Comparison of ENCODE assay signal across 3 cellular contexts in genomic region chr5:181236471-181236870, GRCh38.
TF ChIP-seq lines count a peak whose summit lies in the region.

No MANE protein-coding gene starts in this region.

TF ChIP-seq in SK-N-SH treated with all-trans-retinoic acid at 6 μM for 48 hours, 23 proteins besides CTCF, POLR2A, EP300 and RAD21:
- no peak for TF ChIP-seq ARNTL (CRISPR knock-in tag; IDR thresholded peaks at IDR 0.05; ENCODE audit: borderline replicate concordance, low read depth)
- TF ChIP-seq, protein P1, sequence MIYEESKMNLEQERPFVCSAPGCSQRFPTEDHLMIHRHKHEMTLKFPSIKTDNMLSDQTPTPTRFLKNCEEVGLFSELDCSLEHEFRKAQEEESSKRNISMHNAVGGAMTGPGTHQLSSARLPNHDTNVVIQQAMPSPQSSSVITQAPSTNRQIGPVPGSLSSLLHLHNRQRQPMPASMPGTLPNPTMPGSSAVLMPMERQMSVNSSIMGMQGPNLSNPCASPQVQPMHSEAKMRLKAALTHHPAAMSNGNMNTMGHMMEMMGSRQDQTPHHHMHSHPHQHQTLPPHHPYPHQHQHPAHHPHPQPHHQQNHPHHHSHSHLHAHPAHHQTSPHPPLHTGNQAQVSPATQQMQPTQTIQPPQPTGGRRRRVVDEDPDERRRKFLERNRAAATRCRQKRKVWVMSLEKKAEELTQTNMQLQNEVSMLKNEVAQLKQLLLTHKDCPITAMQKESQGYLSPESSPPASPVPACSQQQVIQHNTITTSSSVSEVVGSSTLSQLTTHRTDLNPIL (CRISPR knock-in tag; IDR thresholded peaks at IDR 0.05; ENCODE audit: low read depth) = peak; percentile 8; the same call in 1 of the 2 replicates
TF ChIP-seq in SK-N-SH treated with all-trans-retinoic acid at 6 μM for 48 hours: peak in this region for 1.

TF ChIP-seq in SK-N-SH, 30 proteins besides CTCF, POLR2A, EP300 and RAD21:
- TF ChIP-seq EZH2phosphoT487 (IDR thresholded peaks at IDR 0.05; ENCODE audit: borderline replicate concordance, low read depth) (no peak), CHD2 (IDR thresholded peaks at IDR 0.05; ENCODE audit: low read length, partially characterized antibody) (no peak), PBX3 (IDR thresholded peaks at IDR 0.05) (no peak), TEAD4 (IDR thresholded peaks at IDR 0.05; ENCODE audit: borderline replicate concordance, insufficient read depth) (no peak), IRF3 (IDR thresholded peaks at IDR 0.05; ENCODE audit: low read depth, low read length) (no peak), FOXM1 (IDR thresholded peaks at IDR 0.05; ENCODE audit: low read depth) (no peak)

TF ChIP-seq in endothelial cell of umbilical vein, 7 proteins besides CTCF, POLR2A, EP300 and RAD21:
- TF ChIP-seq GATA2 (IDR thresholded peaks at IDR 0.05; ENCODE audit: insufficient read depth, insufficient read length, low read depth, low read length) (no peak), JUN (IDR thresholded peaks at IDR 0.05; ENCODE audit: borderline replicate concordance, insufficient read depth, insufficient read length, low read depth) (no peak), POLR2AphosphoS5 (IDR thresholded peaks at IDR 0.05; ENCODE audit: insufficient read depth, low read depth, low read length) (no peak), EZH2 (IDR thresholded peaks at IDR 0.05; ENCODE audit: borderline replicate concordance, low read depth, low read length, severe bottlenecking) (no peak), FOS (IDR thresholded peaks at IDR 0.05; ENCODE audit: borderline replicate concordance, insufficient read depth, low read length) (no peak), MYC (IDR thresholded peaks at IDR 0.05; ENCODE audit: low read depth, low read length) (no peak)
- TF ChIP-seq, protein P2, sequence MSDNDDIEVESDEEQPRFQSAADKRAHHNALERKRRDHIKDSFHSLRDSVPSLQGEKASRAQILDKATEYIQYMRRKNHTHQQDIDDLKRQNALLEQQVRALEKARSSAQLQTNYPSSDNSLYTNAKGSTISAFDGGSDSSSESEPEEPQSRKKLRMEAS (IDR thresholded peaks at IDR 0.05; ENCODE audit: insufficient read depth, insufficient read length) = no peak
